In genomic region chr20:48610996-48611395, GRCh38 we compare ENCODE assay signal across 28 cellular contexts.
A peak's percentile ranks its signal among the peaks of the same experiment; 100 is the strongest.
DNase-seq lines count a peak whose midpoint lies in the region; ATAC-seq, FAIRE-seq and TF ChIP-seq lines count a peak whose summit lies in the region.
"Had no signal": no experiment of that assay in that cellular context is flagged by ENCODE, and none has a peak within 500 bp of the region (broad histone marks: within the 10 kb centered on the region; RNA-seq: fewer than 3 reads in every experiment).

No MANE protein-coding gene starts in this region.

- POLR2A ChIA-PET in K562 (lab: Yijun Ruan, JAX) = no interaction called here

- H3K4me1 ChIP-seq in K562 (replicated peaks in 1 of 2; ENCODE audit: control insufficient read depth in 2 of 2, insufficient read depth in 2 of 2, low read length in 2 of 2) = no peaks in the 10 kb centered on the region
- H3K4me1 ChIP-seq: BE2C had no signal

- H3K27me3 Mint-ChIP-seq in activated naive CD8-positive, alpha-beta T cell treated with anti-CD3 and anti-CD28 coated beads, Interleukin-2, amount 50 U/mL, for 24 hours = no peaks in the 10 kb centered on the region
- no peaks in the 10 kb centered on the region for H3K27me3 Mint-ChIP-seq in activated naive CD8-positive, alpha-beta T cell treated with anti-CD3 and anti-CD28 coated beads for 36 hours
- H3K27me3 Mint-ChIP-seq in activated T-helper 17 cell treated with anti-CD3 and anti-CD28 coated beads, Interleukin-2, amount 50 U/mL, for 72 hours = no peaks in the 10 kb centered on the region
- H3K27me3 Mint-ChIP-seq in activated T-helper 2 cell treated with anti-CD3 and anti-CD28 coated beads, Interferon-gamma antibody, Interleukin-2, Interleukin-4, amounts not matched to agents 10 μg/mL and 5 μg/mL and 100 μg/mL, durations not matched to agents 14 hours and 24 hours and 36 hours (ENCODE audit: low read depth) = peaks cover 7% of the 10 kb centered on the region
- H3K27me3 Mint-ChIP-seq: CD4-positive, alpha-beta memory T cell; CD4-positive, CD25-positive, alpha-beta regulatory T cell; CD8-positive, alpha-beta memory T cell had no signal

- TF ChIP-seq CTCF in K562 (IDR thresholded peaks at IDR 0.05 in 2 of 3, conservative IDR thresholded peaks at IDR 0.05 in 1 of 3; ENCODE audit: insufficient read depth in 2 of 3, low read depth in 1 of 3, low read length in 3 of 3) = no peak

- H3K36me3 Mint-ChIP-seq in activated naive CD8-positive, alpha-beta T cell treated with anti-CD3 and anti-CD28 coated beads, Interleukin-2, amount 50 U/mL, for 24 hours (ENCODE audit: low read depth) = no peaks in the 10 kb centered on the region
- H3K36me3 Mint-ChIP-seq in activated naive CD8-positive, alpha-beta T cell treated with anti-CD3 and anti-CD28 coated beads for 36 hours = no peaks in the 10 kb centered on the region
- no peaks in the 10 kb centered on the region for H3K36me3 Mint-ChIP-seq in activated T-helper 17 cell treated with anti-CD3 and anti-CD28 coated beads, Interleukin-2, amount 50 U/mL, for 72 hours (ENCODE audit: low read depth)
- H3K36me3 Mint-ChIP-seq in activated T-helper 2 cell treated with anti-CD3 and anti-CD28 coated beads, Interferon-gamma antibody, Interleukin-2, Interleukin-4, amounts not matched to agents 10 μg/mL and 5 μg/mL and 100 μg/mL, durations not matched to agents 14 hours and 24 hours and 36 hours (ENCODE audit: low read depth) = no peaks in the 10 kb centered on the region
- H3K36me3 Mint-ChIP-seq: CD14-positive monocyte; CD4-positive, alpha-beta memory T cell; CD4-positive, CD25-positive, alpha-beta regulatory T cell; CD8-positive, alpha-beta memory T cell had no signal

- CTCF ChIA-PET in K562 (lab: Yijun Ruan, JAX; ENCODE audit: low intra/inter-chr PET ratio) = no interaction called here

- in situ Hi-C loops in K562 (cut with MboI) = no loop called here

- no peak overlapping the region for H2AFZ ChIP-seq in K562 (ENCODE audit: low read depth, low read length)

- BruUV-seq in K562 (replicated peaks; lab: Mats Ljungman, UMichigan) = no TSS peak

- H3K9ac ChIP-seq in K562 (ENCODE audit: insufficient read depth in 1 of 2, low read depth in 2 of 2, low read length in 2 of 2) = no peak overlapping the region
- H3K9ac ChIP-seq: BLaER1 had no signal

- no peak for FAIRE-seq in K562 (lab: Jason Lieb, UNC)
- FAIRE-seq: A204.1, GM12891, GM19239 had no signal

- H3K4me3 ChIP-seq in K562 = no peak overlapping the region
- H3K4me3 ChIP-seq: BLaER1 had no signal

- no peaks in the 10 kb centered on the region for H3K9me1 ChIP-seq in K562 (ENCODE audit: control insufficient read depth, insufficient read depth, low read length)

- no peaks in the 10 kb centered on the region for H3K36me3 ChIP-seq in K562 (ENCODE audit: control insufficient read depth, insufficient read depth, low read length)
- H3K36me3 ChIP-seq: BE2C, BLaER1 had no signal

- 0% methylated on average over 4 of the region's 4 CpGs for WGBS in K562 (ENCODE audit: insufficient coverage, low coverage, missing lambda C conversion rate)

- no peak overlapping the region for H3K4me2 ChIP-seq in K562 (ENCODE audit: insufficient read depth, low read length)
- H3K4me2 ChIP-seq: BLaER1 had no signal

- no peak for ATAC-seq in activated naive CD8-positive, alpha-beta T cell treated with anti-CD3 and anti-CD28 coated beads, Interleukin-2, amount 50 U/mL, for 24 hours
- ATAC-seq in activated T-helper 17 cell treated with anti-CD3 and anti-CD28 coated beads, Interleukin-2, amount 50 U/mL, for 72 hours (replicated peaks) = no peak
- no peak for ATAC-seq in K562

- H3K4me1 Mint-ChIP-seq in activated naive CD8-positive, alpha-beta T cell treated with anti-CD3 and anti-CD28 coated beads, Interleukin-2, amount 50 U/mL, for 24 hours = peaks cover 16% of the 10 kb centered on the region
- peaks cover 9% of the 10 kb centered on the region for H3K4me1 Mint-ChIP-seq in activated naive CD8-positive, alpha-beta T cell treated with anti-CD3 and anti-CD28 coated beads for 36 hours
- H3K4me1 Mint-ChIP-seq in activated T-helper 17 cell treated with anti-CD3 and anti-CD28 coated beads, Interleukin-2, amount 50 U/mL, for 72 hours = peaks cover 20% of the 10 kb centered on the region
- peaks cover 15% of the 10 kb centered on the region for H3K4me1 Mint-ChIP-seq in activated T-helper 2 cell treated with anti-CD3 and anti-CD28 coated beads, Interferon-gamma antibody, Interleukin-2, Interleukin-4, amounts not matched to agents 10 μg/mL and 5 μg/mL and 100 μg/mL, durations not matched to agents 14 hours and 24 hours and 36 hours (ENCODE audit: low read depth)

- no peak for TF ChIP-seq EP300 in K562 (IDR thresholded peaks at IDR 0.05; ENCODE audit: low read length)

- no peak overlapping the region for H3K4me3 Mint-ChIP-seq in activated naive CD8-positive, alpha-beta T cell treated with anti-CD3 and anti-CD28 coated beads, Interleukin-2, amount 50 U/mL, for 24 hours
- no peak overlapping the region for H3K4me3 Mint-ChIP-seq in activated naive CD8-positive, alpha-beta T cell treated with anti-CD3 and anti-CD28 coated beads for 36 hours
- no peak overlapping the region for H3K4me3 Mint-ChIP-seq in activated T-helper 17 cell treated with anti-CD3 and anti-CD28 coated beads, Interleukin-2, amount 50 U/mL, for 72 hours
- no peak overlapping the region for H3K4me3 Mint-ChIP-seq in activated T-helper 2 cell treated with anti-CD3 and anti-CD28 coated beads, Interferon-gamma antibody, Interleukin-2, Interleukin-4, amounts not matched to agents 10 μg/mL and 5 μg/mL and 100 μg/mL, durations not matched to agents 14 hours and 24 hours and 36 hours (ENCODE audit: low read depth)
- H3K4me3 Mint-ChIP-seq: CD14-positive monocyte; CD4-positive, alpha-beta memory T cell; CD4-positive, CD25-positive, alpha-beta regulatory T cell; CD8-positive, alpha-beta memory T cell had no signal

- TF ChIP-seq POLR2A in K562 (conservative IDR thresholded peaks at IDR 0.05) = no peak

- peaks cover 2 to 39% of the 10 kb centered on the region in 2 experiments; a peak in 3 of 5 replicates for H3K27me3 ChIP-seq in K562 (ENCODE audit: control insufficient read depth in 2 of 2, insufficient read depth in 2 of 2, low read length in 2 of 2)
- H3K27me3 ChIP-seq: BE2C, BLaER1 had no signal

- intact Hi-C loops in activated T-helper 2 cell treated with anti-CD3 and anti-CD28 coated beads, Interferon-gamma antibody, Interleukin-2, Interleukin-4, amounts not matched to agents 10 μg/mL and 5 μg/mL and 100 μg/mL, durations not matched to agents 14 hours and 24 hours and 36 hours (cut with micrococcal nuclease) = no loop called here
- intact Hi-C loops in K562 (cut with micrococcal nuclease) = no loop called here

- no peak overlapping the region for H3K27ac ChIP-seq in K562 (ENCODE audit: extremely low read depth, low read depth, low read length)
- H3K27ac ChIP-seq: BLaER1 had no signal

- no peaks in the 10 kb centered on the region for H3K9me3 ChIP-seq in K562 (replicated peaks; ENCODE audit: control insufficient read depth, insufficient read depth, low read depth, low read length)
- H3K9me3 ChIP-seq: BE2C, BLaER1 had no signal

- H3K9me3 Mint-ChIP-seq in activated naive CD8-positive, alpha-beta T cell treated with anti-CD3 and anti-CD28 coated beads, Interleukin-2, amount 50 U/mL, for 24 hours = no peaks in the 10 kb centered on the region
- no peaks in the 10 kb centered on the region for H3K9me3 Mint-ChIP-seq in activated naive CD8-positive, alpha-beta T cell treated with anti-CD3 and anti-CD28 coated beads for 36 hours
- H3K9me3 Mint-ChIP-seq in activated T-helper 17 cell treated with anti-CD3 and anti-CD28 coated beads, Interleukin-2, amount 50 U/mL, for 72 hours = no peaks in the 10 kb centered on the region
- no peaks in the 10 kb centered on the region for H3K9me3 Mint-ChIP-seq in activated T-helper 2 cell treated with anti-CD3 and anti-CD28 coated beads, Interferon-gamma antibody, Interleukin-2, Interleukin-4, amounts not matched to agents 10 μg/mL and 5 μg/mL and 100 μg/mL, durations not matched to agents 14 hours and 24 hours and 36 hours
- H3K9me3 Mint-ChIP-seq: CD4-positive, alpha-beta memory T cell; CD4-positive, CD25-positive, alpha-beta regulatory T cell; CD8-positive, alpha-beta memory T cell had no signal

- no peaks in the 10 kb centered on the region for H3K79me2 ChIP-seq in K562 (ENCODE audit: control insufficient read depth, insufficient read depth, low read length)

- no peaks in the 10 kb centered on the region for H4K20me1 ChIP-seq in K562 (replicated peaks; ENCODE audit: control insufficient read depth, insufficient read depth, low read length)
- H4K20me1 ChIP-seq: BLaER1 had no signal

- peak overlapping the region; percentile 47 for H3K27ac Mint-ChIP-seq in activated naive CD8-positive, alpha-beta T cell treated with anti-CD3 and anti-CD28 coated beads, Interleukin-2, amount 50 U/mL, for 24 hours
- H3K27ac Mint-ChIP-seq in activated naive CD8-positive, alpha-beta T cell treated with anti-CD3 and anti-CD28 coated beads for 36 hours = no peak overlapping the region
- H3K27ac Mint-ChIP-seq in activated T-helper 17 cell treated with anti-CD3 and anti-CD28 coated beads, Interleukin-2, amount 50 U/mL, for 72 hours = peak overlapping the region; percentile 58
- H3K27ac Mint-ChIP-seq in activated T-helper 2 cell treated with anti-CD3 and anti-CD28 coated beads, Interferon-gamma antibody, Interleukin-2, Interleukin-4, amounts not matched to agents 10 μg/mL and 5 μg/mL and 100 μg/mL, durations not matched to agents 14 hours and 24 hours and 36 hours = peak overlapping the region; percentile 3
- H3K27ac Mint-ChIP-seq: CD14-positive monocyte; CD4-positive, alpha-beta memory T cell; CD4-positive, CD25-positive, alpha-beta regulatory T cell had no signal

- no peak for DNase-seq in activated naive CD8-positive, alpha-beta T cell treated with anti-CD3 and anti-CD28 coated beads, Interleukin-2, amount 50 U/mL, for 24 hours
- no peak for DNase-seq in activated naive CD8-positive, alpha-beta T cell treated with anti-CD3 and anti-CD28 coated beads for 36 hours
- DNase-seq in activated T-helper 2 cell treated with anti-CD3 and anti-CD28 coated beads, Interferon-gamma antibody, Interleukin-2, Interleukin-4, amounts not matched to agents 10 μg/mL and 5 μg/mL and 100 μg/mL, durations not matched to agents 14 hours and 24 hours and 36 hours (ENCODE audit: low spot score) = no peak
- DNase-seq in K562 (ENCODE audit: extremely low read depth in 1 of 4, low spot score in 3 of 4) = no peak
- no peak for DNase-seq in HCEC 1CT
- no peak for DNase-seq in activated CD4-positive, alpha-beta T cell treated with anti-CD3 and anti-CD28 coated beads, Interleukin-2, amount 50 U/mL, for 4 hours
- no peak for DNase-seq in iPS-NIHi11 (ENCODE audit: low spot score)
- DNase-seq: 8988T; ACHN; BE2C; C1 segment of cervical spinal cord; CD4-positive, alpha-beta memory T cell; CD4-positive, CD25-positive, alpha-beta regulatory T cell; CD8-positive, alpha-beta memory T cell; COR-L47; DMS 273 treated with DMSO at 0.1 percent for 48 hours; DMS153; DMS53; DMS79; DND-41; EL; GDM1 had no signal

- no peak for TF ChIP-seq RAD21 in K562 (CRISPR knock-in tag; conservative IDR thresholded peaks at IDR 0.05 in 1 of 2, IDR thresholded peaks at IDR 0.05 in 1 of 2)

TF ChIP-seq in K562, 482 proteins besides CTCF, POLR2A, EP300 and RAD21 (continues in another document):
- TF ChIP-seq ZKSCAN3 (CRISPR knock-in tag; IDR thresholded peaks at IDR 0.05) (no peak), ATF1 (CRISPR knock-in tag; IDR thresholded peaks at IDR 0.05) (no peak), ATF1 (tag; IDR thresholded peaks at IDR 0.05) (no peak), IRF2 (CRISPR knock-in tag; IDR thresholded peaks at IDR 0.05) (no peak), EGR1 (conservative IDR thresholded peaks at IDR 0.05) (no peak)
